In the genomic region with DNA sequence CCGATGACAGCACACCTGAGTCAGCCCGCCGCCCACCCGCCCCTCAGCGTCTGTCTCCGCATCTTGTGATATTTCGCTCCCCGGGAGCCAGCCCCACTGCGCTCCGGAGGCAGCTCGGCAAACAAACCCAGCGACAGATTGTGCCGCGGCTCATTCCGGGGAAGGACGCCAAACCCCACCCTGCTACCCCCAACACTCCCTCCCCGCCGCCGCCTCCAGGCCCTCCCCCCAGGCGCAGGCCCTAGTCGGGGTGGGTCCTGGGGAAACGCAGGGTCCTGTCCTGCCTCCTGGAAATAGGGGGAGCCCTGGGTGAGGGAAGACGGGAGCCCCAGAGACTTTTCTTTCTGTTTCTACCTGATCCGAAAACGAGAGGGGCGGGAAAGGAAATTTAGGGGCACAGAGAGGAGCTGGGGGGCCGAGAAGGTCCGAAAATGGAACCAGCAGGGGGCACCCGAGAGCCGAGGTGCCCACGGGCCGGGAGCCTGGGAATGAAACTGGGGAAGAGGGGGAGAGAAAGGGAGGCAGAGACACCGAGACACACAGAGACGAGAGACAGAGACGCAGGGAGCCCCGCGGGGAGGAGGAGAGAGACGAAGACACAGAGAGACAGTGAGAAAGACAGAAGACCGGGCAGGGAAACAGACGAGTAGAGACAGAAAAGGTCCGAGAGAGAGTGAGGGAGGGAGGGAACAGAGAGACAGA, we compare ENCODE assay signal across 9 cellular contexts. TPM values are rescaled to one million over a fixed set of nuclear protein-coding genes. Genes with fewer than 3 reads are reported as not detected.
DNase-seq lines count a peak whose midpoint lies in the region; ATAC-seq, FAIRE-seq and TF ChIP-seq lines count a peak whose summit lies in the region.
"Had no signal": no experiment of that assay in that cellular context is flagged by ENCODE, and none has a peak within 500 bp of the region (broad histone marks: within the 10 kb centered on the region; RNA-seq: fewer than 3 reads in every experiment).

No MANE protein-coding gene starts in this region.

- peak overlapping the region in 2 of 4 donors; percentile 32 to 52 for H3K4me3 ChIP-seq in pancreas

- peak; percentile 42 to 66 (median 58) for ATAC-seq in pancreas

- intact Hi-C loops in pancreas (cut with DNase I), result loop anchor here in 1 of 3 donors (10.0 kb wide), 1 partner anchor 114 kb away; no protein-coding TSS in a partner anchor

- H3K9me3 ChIP-seq in pancreas, result no peaks in the 10 kb centered on the region

- DNase-seq in NCI-H2196 (lab: John Stamatoyannopoulos, UW; ENCODE audit: unreplicated experiment) (peak; percentile 58), NCI-H2196 treated with DMSO at 0.1 percent for 48 hours (lab: John Stamatoyannopoulos, UW; ENCODE audit: unreplicated experiment) (no peak), NCI-H524 (lab: John Stamatoyannopoulos, UW) (peak; percentile 69 to 84), glomerular visceral epithelial cell (ENCODE audit: extremely low spot score) (peak; percentile 31), pancreas (peak in 5 of 6 donors; percentile 34 to 88 (median 58)), RCC 7860 (ENCODE audit: low spot score) (no peak), NOMO-1 treated with DMSO at 0.1 percent for 48 hours (lab: John Stamatoyannopoulos, UW; ENCODE audit: unreplicated experiment) (no peak)
- peak; percentile 67 to 73 for DNase-seq in activated T-cell treated with anti-CD3 and anti-CD28 coated beads, Interleukin-2, amount 50 U/mL, for 48 hours

- H3K27me3 ChIP-seq in pancreas, result no peaks in the 10 kb centered on the region

- no peak for FAIRE-seq in pancreas (lab: Jason Lieb, UNC)
- no peak for FAIRE-seq in RCC 7860 (lab: Jason Lieb, UNC)

- H3K36me3 ChIP-seq in pancreas, result no peaks in the 10 kb centered on the region

- TF ChIP-seq CTCF in pancreas (IDR thresholded peaks at IDR 0.05), result peak; percentile 52 to 71 (median 58)

- no peak overlapping the region for H3K27ac ChIP-seq in pancreas

- peaks cover 4 to 22% (median 17%) of the 10 kb centered on the region in 3 donors for H3K4me1 ChIP-seq in pancreas

- WGBS in pancreas, 2 donors, result 0 to 1% methylated on average over 34 to 41 of the region's 41 CpGs

RNA-seq across cellular contexts. Expression of gene RTN4RL2, which starts 1.8 kb away (rescaled TPM):
- 1 to 10 TPM in 3 of 6 donors, under 1 TPM in 3; 0.55 to 2.7 (median 1.1) TPM for total RNA-seq in pancreas
- polyA plus RNA-seq in pancreas, result 1 to 10 TPM; 1.4 to 2.6 TPM
- total RNA-seq: dermis microvascular lymphatic vessel endothelial cell had no signal

RNA-seq across cellular contexts. Expression of gene SLC43A3, which starts 31.6 kb away (rescaled TPM):
- total RNA-seq in pancreas, result 10 to 100 TPM in 5 of 6 donors, 1 to 10 TPM in 1; 6.7 to 34.9 (median 10.8) TPM
- 10 to 100 TPM; 16.4 to 18.2 TPM for polyA plus RNA-seq in pancreas

RNA-seq across cellular contexts. Expression of gene SLC43A1, which starts 56.9 kb away (rescaled TPM):
- 100 to 1,000 TPM in 4 of 6 donors, 10 to 100 TPM in 2; 78.3 to 280 (median 137) TPM for total RNA-seq in pancreas
- 100 to 1,000 TPM; 100 to 110 TPM for polyA plus RNA-seq in pancreas

Comparison
In these comparisons a context has a peak if more than half of its experiments do, and no peak if none do; other contexts are left out.
1. DNase-seq: peak in NCI-H2196 (single experiment), NCI-H524 (2 of 2), activated T-cell treated with anti-CD3 and anti-CD28 coated beads, Interleukin-2, amount 50 U/mL, for 48 hours (2 of 2), glomerular visceral epithelial cell (single experiment) and pancreas (5 of 6); none in NCI-H2196 treated with DMSO at 0.1 percent for 48 hours (single experiment), RCC 7860 (single experiment) and NOMO-1 treated with DMSO at 0.1 percent for 48 hours (single experiment).